ENCODE assay signal across 9 cellular contexts in genomic region chr3:126781889-126782491, GRCh38.
A peak's percentile ranks its signal among the peaks of the same experiment; 100 is the strongest.
DNase-seq lines count a peak whose midpoint lies in the region; ATAC-seq, FAIRE-seq and TF ChIP-seq lines count a peak whose summit lies in the region.
"Had no signal": no experiment of that assay in that cellular context is flagged by ENCODE, and none has a peak within 500 bp of the region (broad histone marks: within the 10 kb centered on the region; RNA-seq: fewer than 3 reads in every experiment).

No MANE protein-coding gene starts in this region.

- ATAC-seq in GM19023 (IDR thresholded peaks at IDR 0.05; ENCODE audit: unreplicated experiment) = no peak
- no peak for ATAC-seq in activated CD4-positive, CD25-positive, alpha-beta regulatory T cell treated with anti-CD3 and anti-CD28 coated beads, Interleukin-2, amount 50 U/mL, for 24 hours
- ATAC-seq in HG02798 (IDR thresholded peaks at IDR 0.05; ENCODE audit: poor library complexity, unreplicated experiment) = no peak

- H4K20me1 ChIP-seq in keratinocyte (ENCODE audit: control insufficient read depth, extremely low read depth, insufficient read depth, low read length) = no peaks in the 10 kb centered on the region

- dilution Hi-C loops in keratinocyte (cut with MboI; ENCODE audit: extremely low pct_ligation_motif_present, low sequenced_read_pairs) = no loop called here

- FAIRE-seq in bronchial epithelial cell (lab: Jason Lieb, UNC) (no peak), keratinocyte (lab: Jason Lieb, UNC) (peak; percentile 90), urothelium cell line (lab: Jason Lieb, UNC) (no peak)
- FAIRE-seq: A204.1 had no signal

- no peaks in the 10 kb centered on the region for H3K27me3 ChIP-seq in bronchial epithelial cell (ENCODE audit: control insufficient read depth, insufficient read depth, low read length)
- H3K27me3 ChIP-seq in keratinocyte (ENCODE audit: control insufficient read depth, extremely low read depth, insufficient read depth, low read length) = no peaks in the 10 kb centered on the region

- H3K9me1 ChIP-seq in keratinocyte (ENCODE audit: control insufficient read depth, extremely low read depth, insufficient read depth, low read length) = no peaks in the 10 kb centered on the region

- H3K36me3 ChIP-seq in bronchial epithelial cell (ENCODE audit: control insufficient read depth, insufficient read depth, low read length) (no peaks in the 10 kb centered on the region), keratinocyte (ENCODE audit: control insufficient read depth in 2 of 2, extremely low read depth in 1 of 2, insufficient read depth in 2 of 2, low read length in 2 of 2) (no peaks in the 10 kb centered on the region)

- H3K4me1 ChIP-seq in keratinocyte (ENCODE audit: control insufficient read depth, extremely low read depth, insufficient read depth, low read length) = peaks cover 42% of the 10 kb centered on the region

- peak overlapping the region; percentile 81 for H3K9ac ChIP-seq in keratinocyte (ENCODE audit: control insufficient read depth, extremely low read depth, insufficient read depth, low read length)

- H3K79me2 ChIP-seq in keratinocyte (ENCODE audit: control insufficient read depth, insufficient read depth, low read length) = no peaks in the 10 kb centered on the region

- peak overlapping the region; percentile 99 for H3K27ac ChIP-seq in keratinocyte (ENCODE audit: control insufficient read depth, insufficient read depth, low read length)

- H3K9me3 ChIP-seq in keratinocyte (ENCODE audit: control insufficient read depth, low read depth, low read length) = no peaks in the 10 kb centered on the region

- no peak overlapping the region for H3K4me3 ChIP-seq in bronchial epithelial cell (ENCODE audit: low read depth, low read length)
- H3K4me3 ChIP-seq in keratinocyte (ENCODE audit: control insufficient read depth in 2 of 3, extremely low read depth in 1 of 3, insufficient read depth in 2 of 3, low read depth in 1 of 3, low read length in 3 of 3) = peak overlapping the region in 2 of 3 experiments; percentile 35 to 53

- TF ChIP-seq CTCF in bronchial epithelial cell (IDR thresholded peaks at IDR 0.05; ENCODE audit: insufficient read depth, low read length, severe bottlenecking) (no peak), keratinocyte (optimal IDR thresholded peaks at IDR 0.05 in 1 of 3, IDR thresholded peaks at IDR 0.05 in 1 of 3, conservative IDR thresholded peaks at IDR 0.05 in 1 of 3; ENCODE audit: extremely low read depth in 1 of 3, insufficient read depth in 2 of 3, low read length in 3 of 3) (no peak)

- peak overlapping the region; percentile 91 for H3K4me2 ChIP-seq in keratinocyte (ENCODE audit: control insufficient read depth, extremely low read depth, insufficient read depth, low read depth, low read length)

- peak overlapping the region; percentile 65 for H2AFZ ChIP-seq in keratinocyte (ENCODE audit: control insufficient read depth, low read length)

- DNase-seq in NCI-H524 (lab: John Stamatoyannopoulos, UW) (peak; percentile 6 to 44), NCI-H524 treated with DMSO at 0.1 percent for 48 hours (lab: John Stamatoyannopoulos, UW) (no peak), bronchial epithelial cell (ENCODE audit: low read depth) (peak; percentile 91), keratinocyte (ENCODE audit: low read depth, low spot score) (peak; percentile 21), urothelium cell line (ENCODE audit: low spot score) (peak; percentile 44)
